In the genomic region with DNA sequence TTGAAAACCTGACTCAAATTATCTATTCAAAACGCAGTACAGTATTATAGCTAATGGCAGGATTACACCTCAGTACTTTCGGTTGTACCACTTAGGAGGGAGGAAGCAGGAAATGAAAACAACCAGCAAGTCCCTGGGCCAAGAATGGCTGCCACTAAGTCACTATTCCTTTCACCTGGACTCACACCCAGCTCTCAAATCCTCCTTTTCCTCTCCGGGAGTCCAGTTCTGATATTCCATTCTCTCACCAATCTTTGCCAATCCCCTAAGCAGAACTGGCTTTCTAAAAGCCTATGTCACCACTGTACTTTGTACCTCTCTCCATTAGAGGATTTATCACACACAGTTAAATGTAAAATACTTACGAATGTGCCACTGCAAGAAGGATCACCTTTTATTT, we compare ENCODE assay signal across 2 cellular contexts.
TF ChIP-seq lines count a peak whose summit lies in the region.

No MANE protein-coding gene starts in this region.

TF ChIP-seq in WTC11, 78 proteins besides CTCF, POLR2A, EP300 and RAD21:
- TF ChIP-seq, protein P1, sequence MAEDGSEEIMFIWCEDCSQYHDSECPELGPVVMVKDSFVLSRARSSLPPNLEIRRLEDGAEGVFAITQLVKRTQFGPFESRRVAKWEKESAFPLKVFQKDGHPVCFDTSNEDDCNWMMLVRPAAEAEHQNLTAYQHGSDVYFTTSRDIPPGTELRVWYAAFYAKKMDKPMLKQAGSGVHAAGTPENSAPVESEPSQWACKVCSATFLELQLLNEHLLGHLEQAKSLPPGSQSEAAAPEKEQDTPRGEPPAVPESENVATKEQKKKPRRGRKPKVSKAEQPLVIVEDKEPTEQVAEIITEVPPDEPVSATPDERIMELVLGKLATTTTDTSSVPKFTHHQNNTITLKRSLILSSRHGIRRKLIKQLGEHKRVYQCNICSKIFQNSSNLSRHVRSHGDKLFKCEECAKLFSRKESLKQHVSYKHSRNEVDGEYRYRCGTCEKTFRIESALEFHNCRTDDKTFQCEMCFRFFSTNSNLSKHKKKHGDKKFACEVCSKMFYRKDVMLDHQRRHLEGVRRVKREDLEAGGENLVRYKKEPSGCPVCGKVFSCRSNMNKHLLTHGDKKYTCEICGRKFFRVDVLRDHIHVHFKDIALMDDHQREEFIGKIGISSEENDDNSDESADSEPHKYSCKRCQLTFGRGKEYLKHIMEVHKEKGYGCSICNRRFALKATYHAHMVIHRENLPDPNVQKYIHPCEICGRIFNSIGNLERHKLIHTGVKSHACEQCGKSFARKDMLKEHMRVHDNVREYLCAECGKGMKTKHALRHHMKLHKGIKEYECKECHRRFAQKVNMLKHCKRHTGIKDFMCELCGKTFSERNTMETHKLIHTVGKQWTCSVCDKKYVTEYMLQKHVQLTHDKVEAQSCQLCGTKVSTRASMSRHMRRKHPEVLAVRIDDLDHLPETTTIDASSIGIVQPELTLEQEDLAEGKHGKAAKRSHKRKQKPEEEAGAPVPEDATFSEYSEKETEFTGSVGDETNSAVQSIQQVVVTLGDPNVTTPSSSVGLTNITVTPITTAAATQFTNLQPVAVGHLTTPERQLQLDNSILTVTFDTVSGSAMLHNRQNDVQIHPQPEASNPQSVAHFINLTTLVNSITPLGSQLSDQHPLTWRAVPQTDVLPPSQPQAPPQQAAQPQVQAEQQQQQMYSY (CRISPR knock-in tag; IDR thresholded peaks at IDR 0.05) = 0 out of 2 replicates have a peak, but pooled peaks have one; percentile 38
- TF ChIP-seq CBFB (CRISPR knock-in tag; IDR thresholded peaks at IDR 0.05; ENCODE audit: low read depth) = no peak
TF ChIP-seq in WTC11: peak in this region for 1.

TF ChIP-seq in HepG2, 621 proteins besides CTCF, POLR2A, EP300 and RAD21:
- TF ChIP-seq, protein P2, sequence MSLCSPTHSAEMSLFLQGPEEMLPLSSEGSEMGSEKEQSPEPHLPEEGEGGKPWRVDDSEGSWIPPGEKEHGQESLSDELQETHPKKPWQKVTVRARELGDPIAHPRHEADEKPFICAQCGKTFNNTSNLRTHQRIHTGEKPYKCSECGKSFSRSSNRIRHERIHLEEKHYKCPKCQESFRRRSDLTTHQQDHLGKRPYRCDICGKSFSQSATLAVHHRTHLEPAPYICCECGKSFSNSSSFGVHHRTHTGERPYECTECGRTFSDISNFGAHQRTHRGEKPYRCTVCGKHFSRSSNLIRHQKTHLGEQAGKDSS (CRISPR knock-in tag; IDR thresholded peaks at IDR 0.05; ENCODE audit: borderline replicate concordance, low read depth) = no peak
- no peak for TF ChIP-seq ZNF207 (IDR thresholded peaks at IDR 0.05; ENCODE audit: borderline replicate concordance)
- TF ChIP-seq ZBTB3 (CRISPR knock-in tag; IDR thresholded peaks at IDR 0.05; ENCODE audit: borderline replicate concordance, low read depth) = no peak
- TF ChIP-seq, protein P3, sequence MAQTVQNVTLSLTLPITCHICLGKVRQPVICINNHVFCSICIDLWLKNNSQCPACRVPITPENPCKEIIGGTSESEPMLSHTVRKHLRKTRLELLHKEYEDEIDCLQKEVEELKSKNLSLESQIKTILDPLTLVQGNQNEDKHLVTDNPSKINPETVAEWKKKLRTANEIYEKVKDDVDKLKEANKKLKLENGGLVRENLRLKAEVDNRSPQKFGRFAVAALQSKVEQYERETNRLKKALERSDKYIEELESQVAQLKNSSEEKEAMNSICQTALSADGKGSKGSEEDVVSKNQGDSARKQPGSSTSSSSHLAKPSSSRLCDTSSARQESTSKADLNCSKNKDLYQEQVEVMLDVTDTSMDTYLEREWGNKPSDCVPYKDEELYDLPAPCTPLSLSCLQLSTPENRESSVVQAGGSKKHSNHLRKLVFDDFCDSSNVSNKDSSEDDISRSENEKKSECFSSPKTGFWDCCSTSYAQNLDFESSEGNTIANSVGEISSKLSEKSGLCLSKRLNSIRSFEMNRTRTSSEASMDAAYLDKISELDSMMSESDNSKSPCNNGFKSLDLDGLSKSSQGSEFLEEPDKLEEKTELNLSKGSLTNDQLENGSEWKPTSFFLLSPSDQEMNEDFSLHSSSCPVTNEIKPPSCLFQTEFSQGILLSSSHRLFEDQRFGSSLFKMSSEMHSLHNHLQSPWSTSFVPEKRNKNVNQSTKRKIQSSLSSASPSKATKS (CRISPR knock-in tag; IDR thresholded peaks at IDR 0.05) = no peak
- TF ChIP-seq HNF4A (CRISPR knock-in tag; IDR thresholded peaks at IDR 0.05) = 0 out of 2 replicates have a peak, but pooled peaks have one; percentile 21
- TF ChIP-seq, protein P4, sequence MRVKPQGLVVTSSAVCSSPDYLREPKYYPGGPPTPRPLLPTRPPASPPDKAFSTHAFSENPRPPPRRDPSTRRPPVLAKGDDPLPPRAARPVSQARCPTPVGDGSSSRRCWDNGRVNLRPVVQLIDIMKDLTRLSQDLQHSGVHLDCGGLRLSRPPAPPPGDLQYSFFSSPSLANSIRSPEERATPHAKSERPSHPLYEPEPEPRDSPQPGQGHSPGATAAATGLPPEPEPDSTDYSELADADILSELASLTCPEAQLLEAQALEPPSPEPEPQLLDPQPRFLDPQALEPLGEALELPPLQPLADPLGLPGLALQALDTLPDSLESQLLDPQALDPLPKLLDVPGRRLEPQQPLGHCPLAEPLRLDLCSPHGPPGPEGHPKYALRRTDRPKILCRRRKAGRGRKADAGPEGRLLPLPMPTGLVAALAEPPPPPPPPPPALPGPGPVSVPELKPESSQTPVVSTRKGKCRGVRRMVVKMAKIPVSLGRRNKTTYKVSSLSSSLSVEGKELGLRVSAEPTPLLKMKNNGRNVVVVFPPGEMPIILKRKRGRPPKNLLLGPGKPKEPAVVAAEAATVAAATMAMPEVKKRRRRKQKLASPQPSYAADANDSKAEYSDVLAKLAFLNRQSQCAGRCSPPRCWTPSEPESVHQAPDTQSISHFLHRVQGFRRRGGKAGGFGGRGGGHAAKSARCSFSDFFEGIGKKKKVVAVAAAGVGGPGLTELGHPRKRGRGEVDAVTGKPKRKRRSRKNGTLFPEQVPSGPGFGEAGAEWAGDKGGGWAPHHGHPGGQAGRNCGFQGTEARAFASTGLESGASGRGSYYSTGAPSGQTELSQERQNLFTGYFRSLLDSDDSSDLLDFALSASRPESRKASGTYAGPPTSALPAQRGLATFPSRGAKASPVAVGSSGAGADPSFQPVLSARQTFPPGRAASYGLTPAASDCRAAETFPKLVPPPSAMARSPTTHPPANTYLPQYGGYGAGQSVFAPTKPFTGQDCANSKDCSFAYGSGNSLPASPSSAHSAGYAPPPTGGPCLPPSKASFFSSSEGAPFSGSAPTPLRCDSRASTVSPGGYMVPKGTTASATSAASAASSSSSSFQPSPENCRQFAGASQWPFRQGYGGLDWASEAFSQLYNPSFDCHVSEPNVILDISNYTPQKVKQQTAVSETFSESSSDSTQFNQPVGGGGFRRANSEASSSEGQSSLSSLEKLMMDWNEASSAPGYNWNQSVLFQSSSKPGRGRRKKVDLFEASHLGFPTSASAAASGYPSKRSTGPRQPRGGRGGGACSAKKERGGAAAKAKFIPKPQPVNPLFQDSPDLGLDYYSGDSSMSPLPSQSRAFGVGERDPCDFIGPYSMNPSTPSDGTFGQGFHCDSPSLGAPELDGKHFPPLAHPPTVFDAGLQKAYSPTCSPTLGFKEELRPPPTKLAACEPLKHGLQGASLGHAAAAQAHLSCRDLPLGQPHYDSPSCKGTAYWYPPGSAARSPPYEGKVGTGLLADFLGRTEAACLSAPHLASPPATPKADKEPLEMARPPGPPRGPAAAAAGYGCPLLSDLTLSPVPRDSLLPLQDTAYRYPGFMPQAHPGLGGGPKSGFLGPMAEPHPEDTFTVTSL (CRISPR knock-in tag; IDR thresholded peaks at IDR 0.05; ENCODE audit: borderline replicate concordance) = 0 out of 2 replicates have a peak, but pooled peaks have one; percentile 20
- TF ChIP-seq, protein P5, sequence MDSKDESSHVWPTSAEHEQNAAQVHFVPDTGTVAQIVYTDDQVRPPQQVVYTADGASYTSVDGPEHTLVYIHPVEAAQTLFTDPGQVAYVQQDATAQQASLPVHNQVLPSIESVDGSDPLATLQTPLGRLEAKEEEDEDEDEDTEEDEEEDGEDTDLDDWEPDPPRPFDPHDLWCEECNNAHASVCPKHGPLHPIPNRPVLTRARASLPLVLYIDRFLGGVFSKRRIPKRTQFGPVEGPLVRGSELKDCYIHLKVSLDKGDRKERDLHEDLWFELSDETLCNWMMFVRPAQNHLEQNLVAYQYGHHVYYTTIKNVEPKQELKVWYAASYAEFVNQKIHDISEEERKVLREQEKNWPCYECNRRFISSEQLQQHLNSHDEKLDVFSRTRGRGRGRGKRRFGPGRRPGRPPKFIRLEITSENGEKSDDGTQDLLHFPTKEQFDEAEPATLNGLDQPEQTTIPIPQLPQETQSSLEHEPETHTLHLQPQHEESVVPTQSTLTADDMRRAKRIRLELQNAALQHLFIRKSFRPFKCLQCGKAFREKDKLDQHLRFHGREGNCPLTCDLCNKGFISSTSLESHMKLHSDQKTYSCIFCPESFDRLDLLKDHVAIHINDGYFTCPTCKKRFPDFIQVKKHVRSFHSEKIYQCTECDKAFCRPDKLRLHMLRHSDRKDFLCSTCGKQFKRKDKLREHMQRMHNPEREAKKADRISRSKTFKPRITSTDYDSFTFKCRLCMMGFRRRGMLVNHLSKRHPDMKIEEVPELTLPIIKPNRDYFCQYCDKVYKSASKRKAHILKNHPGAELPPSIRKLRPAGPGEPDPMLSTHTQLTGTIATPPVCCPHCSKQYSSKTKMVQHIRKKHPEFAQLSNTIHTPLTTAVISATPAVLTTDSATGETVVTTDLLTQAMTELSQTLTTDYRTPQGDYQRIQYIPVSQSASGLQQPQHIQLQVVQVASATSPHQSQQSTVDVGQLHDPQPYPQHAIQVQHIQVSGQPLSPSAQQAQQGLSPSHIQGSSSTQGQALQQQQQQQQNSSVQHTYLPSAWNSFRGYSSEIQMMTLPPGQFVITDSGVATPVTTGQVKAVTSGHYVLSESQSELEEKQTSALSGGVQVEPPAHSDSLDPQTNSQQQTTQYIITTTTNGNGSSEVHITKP (CRISPR knock-in tag; IDR thresholded peaks at IDR 0.05; ENCODE audit: low read depth) = peak; percentile 81; the same call in 1 of the 2 replicates
- TF ChIP-seq, protein P6, sequence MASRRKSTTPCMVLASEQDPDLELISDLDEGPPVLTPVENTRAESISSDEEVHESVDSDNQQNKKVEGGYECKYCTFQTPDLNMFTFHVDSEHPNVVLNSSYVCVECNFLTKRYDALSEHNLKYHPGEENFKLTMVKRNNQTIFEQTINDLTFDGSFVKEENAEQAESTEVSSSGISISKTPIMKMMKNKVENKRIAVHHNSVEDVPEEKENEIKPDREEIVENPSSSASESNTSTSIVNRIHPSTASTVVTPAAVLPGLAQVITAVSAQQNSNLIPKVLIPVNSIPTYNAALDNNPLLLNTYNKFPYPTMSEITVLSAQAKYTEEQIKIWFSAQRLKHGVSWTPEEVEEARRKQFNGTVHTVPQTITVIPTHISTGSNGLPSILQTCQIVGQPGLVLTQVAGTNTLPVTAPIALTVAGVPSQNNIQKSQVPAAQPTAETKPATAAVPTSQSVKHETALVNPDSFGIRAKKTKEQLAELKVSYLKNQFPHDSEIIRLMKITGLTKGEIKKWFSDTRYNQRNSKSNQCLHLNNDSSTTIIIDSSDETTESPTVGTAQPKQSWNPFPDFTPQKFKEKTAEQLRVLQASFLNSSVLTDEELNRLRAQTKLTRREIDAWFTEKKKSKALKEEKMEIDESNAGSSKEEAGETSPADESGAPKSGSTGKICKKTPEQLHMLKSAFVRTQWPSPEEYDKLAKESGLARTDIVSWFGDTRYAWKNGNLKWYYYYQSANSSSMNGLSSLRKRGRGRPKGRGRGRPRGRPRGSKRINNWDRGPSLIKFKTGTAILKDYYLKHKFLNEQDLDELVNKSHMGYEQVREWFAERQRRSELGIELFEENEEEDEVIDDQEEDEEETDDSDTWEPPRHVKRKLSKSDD (CRISPR knock-in tag; IDR thresholded peaks at IDR 0.05; ENCODE audit: low read depth) = no peak
- TF ChIP-seq ZBTB8A (CRISPR knock-in tag; IDR thresholded peaks at IDR 0.05; ENCODE audit: borderline replicate concordance, low read depth) = no peak
- TF ChIP-seq, protein P7, sequence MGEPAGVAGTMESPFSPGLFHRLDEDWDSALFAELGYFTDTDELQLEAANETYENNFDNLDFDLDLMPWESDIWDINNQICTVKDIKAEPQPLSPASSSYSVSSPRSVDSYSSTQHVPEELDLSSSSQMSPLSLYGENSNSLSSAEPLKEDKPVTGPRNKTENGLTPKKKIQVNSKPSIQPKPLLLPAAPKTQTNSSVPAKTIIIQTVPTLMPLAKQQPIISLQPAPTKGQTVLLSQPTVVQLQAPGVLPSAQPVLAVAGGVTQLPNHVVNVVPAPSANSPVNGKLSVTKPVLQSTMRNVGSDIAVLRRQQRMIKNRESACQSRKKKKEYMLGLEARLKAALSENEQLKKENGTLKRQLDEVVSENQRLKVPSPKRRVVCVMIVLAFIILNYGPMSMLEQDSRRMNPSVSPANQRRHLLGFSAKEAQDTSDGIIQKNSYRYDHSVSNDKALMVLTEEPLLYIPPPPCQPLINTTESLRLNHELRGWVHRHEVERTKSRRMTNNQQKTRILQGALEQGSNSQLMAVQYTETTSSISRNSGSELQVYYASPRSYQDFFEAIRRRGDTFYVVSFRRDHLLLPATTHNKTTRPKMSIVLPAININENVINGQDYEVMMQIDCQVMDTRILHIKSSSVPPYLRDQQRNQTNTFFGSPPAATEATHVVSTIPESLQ (CRISPR knock-in tag; conservative IDR thresholded peaks at IDR 0.05) = no peak
- TF ChIP-seq, protein P1 (CRISPR knock-in tag; IDR thresholded peaks at IDR 0.05) = peak; percentile 66; the same call in 1 of the 2 replicates
